In genomic region chr2:187869195-187869594, GRCh38 we compare ENCODE assay signal across 24 cellular contexts.
"Had no signal": no experiment of that assay in that cellular context is flagged by ENCODE, and none has a peak within 500 bp of the region (broad histone marks: within the 10 kb centered on the region; RNA-seq: fewer than 3 reads in every experiment).

No MANE protein-coding gene starts in this region.

- ATAC-seq: activated CD4-positive, CD25-positive, alpha-beta regulatory T cell treated with anti-CD3 and anti-CD28 coated beads, Interleukin-2, amount 50 U/mL, for 24 hours; activated CD8-positive, alpha-beta memory T cell treated with anti-CD3 and anti-CD28 coated beads, Interleukin-2, amount 10 ng/mL, durations not matched to agents 7 days and 5 days; activated CD8-positive, alpha-beta T cell treated with anti-CD3 and anti-CD28 coated beads for 36 hours; body of pancreas; gastroesophageal sphincter; natural killer cell treated with Interleukin-12 subunit alpha and Interleukin-12 subunit beta and Interleukin-15 and Interleukin-18, amount 100 ng/mL, for 72 hours; stimulated activated naive CD8-positive, alpha-beta T cell treated with anti-CD3 and anti-CD28 coated beads, Interleukin-15, Interleukin-2, amounts not matched to agents 100 U/mL and 50 U/mL, for 24 hours had no signal

- H3K36me3 ChIP-seq: cardiac muscle cell, gastroesophageal sphincter, neutrophil, ovary, prostate gland, spleen, upper lobe of left lung had no signal

- H3K27me3 ChIP-seq: body of pancreas, cardiac muscle cell, neutrophil, ovary, spleen, upper lobe of left lung had no signal

- DNase-seq: activated CD4-positive, alpha-beta T cell treated with anti-CD3 and anti-CD28 coated beads, Interleukin-2, amount 10 ng/mL, durations not matched to agents 24 days and 14 days; activated CD8-positive, alpha-beta memory T cell treated with anti-CD3 and anti-CD28 coated beads, Interleukin-2, amount 10 ng/mL, durations not matched to agents 7 days and 5 days; activated CD8-positive, alpha-beta T cell treated with anti-CD3 and anti-CD28 coated beads for 36 hours; activated gamma-delta T cell; activated T-cell treated with anti-CD3 and anti-CD28 coated beads for 4 hours; anterior cingulate cortex; body of pancreas; cortex of kidney; endodermal cell; head of caudate nucleus; midbrain; ovary; stimulated activated CD4-positive, alpha-beta T cell treated with anti-CD3 and anti-CD28 coated beads, Interleukin-4, amount 100 ng/mL, for 24 hours; stimulated activated naive CD8-positive, alpha-beta T cell treated with anti-CD3 and anti-CD28 coated beads, Interleukin-15, Interleukin-2, amounts not matched to agents 100 U/mL and 50 U/mL, for 24 hours; upper lobe of left lung had no signal

- H3K27me3 Mint-ChIP-seq: activated CD4-positive, alpha-beta T cell treated with anti-CD3 and anti-CD28 coated beads, Interleukin-2, amount 10 ng/mL, durations not matched to agents 24 days and 14 days; activated CD8-positive, alpha-beta memory T cell treated with anti-CD3 and anti-CD28 coated beads, Interleukin-2, amount 10 ng/mL, durations not matched to agents 7 days and 5 days; activated CD8-positive, alpha-beta T cell treated with anti-CD3 and anti-CD28 coated beads for 36 hours; activated naive CD4-positive, alpha-beta T cell treated with anti-CD3 and anti-CD28 coated beads, Interleukin-2, amount 50 U/mL, for 24 hours; natural killer cell treated with Interleukin-12 subunit alpha and Interleukin-12 subunit beta and Interleukin-15 and Interleukin-18, amount 100 ng/mL, for 72 hours had no signal

- H3K4me3 ChIP-seq: body of pancreas, cardiac muscle cell, gastroesophageal sphincter, ovary, prostate gland, spleen, upper lobe of left lung had no signal

- H3K27ac ChIP-seq: body of pancreas, cardiac muscle cell, gastroesophageal sphincter, neutrophil, ovary, prostate gland, spleen, upper lobe of left lung, VCaP had no signal

- H3K4me1 Mint-ChIP-seq: activated CD4-positive, alpha-beta T cell treated with anti-CD3 and anti-CD28 coated beads, Interleukin-2, amount 10 ng/mL, durations not matched to agents 24 days and 14 days; activated CD8-positive, alpha-beta memory T cell treated with anti-CD3 and anti-CD28 coated beads, Interleukin-2, amount 10 ng/mL, durations not matched to agents 7 days and 5 days; activated naive CD4-positive, alpha-beta T cell treated with anti-CD3 and anti-CD28 coated beads, Interleukin-2, amount 50 U/mL, for 24 hours had no signal

- H3K9me3 Mint-ChIP-seq: activated CD4-positive, alpha-beta T cell treated with anti-CD3 and anti-CD28 coated beads, Interleukin-2, amount 10 ng/mL, durations not matched to agents 24 days and 14 days had no signal

- H3K27ac Mint-ChIP-seq: activated CD4-positive, alpha-beta T cell treated with anti-CD3 and anti-CD28 coated beads, Interleukin-2, amount 10 ng/mL, durations not matched to agents 24 days and 14 days; activated CD8-positive, alpha-beta memory T cell treated with anti-CD3 and anti-CD28 coated beads, Interleukin-2, amount 10 ng/mL, durations not matched to agents 7 days and 5 days; activated CD8-positive, alpha-beta T cell treated with anti-CD3 and anti-CD28 coated beads for 36 hours; activated naive CD4-positive, alpha-beta T cell treated with anti-CD3 and anti-CD28 coated beads, Interleukin-2, amount 50 U/mL, for 24 hours; endodermal cell; natural killer cell treated with Interleukin-12 subunit alpha and Interleukin-12 subunit beta and Interleukin-15 and Interleukin-18, amount 100 ng/mL, for 72 hours had no signal

- H3K36me3 Mint-ChIP-seq: activated CD8-positive, alpha-beta memory T cell treated with anti-CD3 and anti-CD28 coated beads, Interleukin-2, amount 10 ng/mL, durations not matched to agents 7 days and 5 days; activated naive CD4-positive, alpha-beta T cell treated with anti-CD3 and anti-CD28 coated beads, Interleukin-2, amount 50 U/mL, for 24 hours had no signal

- H3K4me3 Mint-ChIP-seq: activated CD4-positive, alpha-beta T cell treated with anti-CD3 and anti-CD28 coated beads, Interleukin-2, amount 10 ng/mL, durations not matched to agents 24 days and 14 days; activated CD8-positive, alpha-beta memory T cell treated with anti-CD3 and anti-CD28 coated beads, Interleukin-2, amount 10 ng/mL, durations not matched to agents 7 days and 5 days; activated CD8-positive, alpha-beta T cell treated with anti-CD3 and anti-CD28 coated beads for 36 hours; activated naive CD4-positive, alpha-beta T cell treated with anti-CD3 and anti-CD28 coated beads, Interleukin-2, amount 50 U/mL, for 24 hours; endodermal cell; natural killer cell treated with Interleukin-12 subunit alpha and Interleukin-12 subunit beta and Interleukin-15 and Interleukin-18, amount 100 ng/mL, for 72 hours had no signal

- H3K4me1 ChIP-seq: body of pancreas, gastroesophageal sphincter, prostate gland, spleen, upper lobe of left lung had no signal

- H3K9me3 ChIP-seq: body of pancreas, gastroesophageal sphincter, neutrophil, ovary, prostate gland, spleen, upper lobe of left lung had no signal
